11 cellular contexts compared by ENCODE assay signal in genomic region chr22:17969732-17970131, GRCh38. TPM values are rescaled to one million over a fixed set of nuclear protein-coding genes. Genes with fewer than 3 reads are reported as not detected.
A peak's percentile ranks its signal among the peaks of the same experiment; 100 is the strongest.
DNase-seq lines count a peak whose midpoint lies in the region; ATAC-seq, FAIRE-seq and TF ChIP-seq lines count a peak whose summit lies in the region.
"Had no signal": no experiment of that assay in that cellular context is flagged by ENCODE, and none has a peak within 500 bp of the region (broad histone marks: within the 10 kb centered on the region; RNA-seq: fewer than 3 reads in every experiment).

No MANE protein-coding gene starts in this region.

- peaks cover 31% of the 10 kb centered on the region for H3K4me1 ChIP-seq in endothelial cell of umbilical vein (ENCODE audit: control insufficient read depth, extremely low read depth, insufficient read depth, low read length)

- BruUV-seq in endothelial cell of umbilical vein (replicated peaks; lab: Mats Ljungman, UMichigan) = no TSS peak

- no peak for TF ChIP-seq CTCF in endothelial cell of umbilical vein (IDR thresholded peaks at IDR 0.05; ENCODE audit: extremely low read depth in 1 of 2, insufficient read depth in 1 of 2, low read depth in 1 of 2, low read length in 2 of 2)

- no peaks in the 10 kb centered on the region for H4K20me1 ChIP-seq in endothelial cell of umbilical vein (replicated peaks; ENCODE audit: control insufficient read depth, extremely low read depth, insufficient read depth, low read length)

- no peak overlapping the region for H3K9ac ChIP-seq in endothelial cell of umbilical vein (replicated peaks; ENCODE audit: extremely low read depth, insufficient read depth, low read length)

- peak; percentile 91 for DNase-seq in AG08396 (ENCODE audit: low spot score)
- peak; percentile 28 for DNase-seq in NCI-H460 (ENCODE audit: extremely low read depth, low read depth)
- DNase-seq in endothelial cell of umbilical vein (ENCODE audit: low read depth, low spot score) = peak; percentile 52
- peak; percentile 58 for DNase-seq in myocyte (ENCODE audit: low read depth)
- DNase-seq in UCSD-AML1 (lab: John Stamatoyannopoulos, UW; ENCODE audit: unreplicated experiment) = no peak
- DNase-seq in epidermal melanocyte (ENCODE audit: insufficient read length, low spot score) = no peak
- DNase-seq: activated CD8-positive, alpha-beta memory T cell treated with anti-CD3 and anti-CD28 coated beads, Interleukin-2, amount 50 U/mL, for 4 hours; stimulated activated CD4-positive, alpha-beta T cell treated with anti-CD3 and anti-CD28 coated beads, Interleukin-12 subunit alpha, Interleukin-12 subunit beta, amount 100 ng/mL, for 4 hours had no signal

- TF ChIP-seq POLR2A in endothelial cell of umbilical vein (IDR thresholded peaks at IDR 0.05; ENCODE audit: low read depth, low read length) = no peak

- no peaks in the 10 kb centered on the region for H3K9me1 ChIP-seq in endothelial cell of umbilical vein (replicated peaks; ENCODE audit: control insufficient read depth, extremely low read depth, insufficient read depth, low read length)

- H3K27ac ChIP-seq in endothelial cell of umbilical vein (ENCODE audit: insufficient read depth, low read depth, low read length) = no peak overlapping the region
- H3K27ac ChIP-seq: vagina had no signal

- H3K79me2 ChIP-seq in endothelial cell of umbilical vein (ENCODE audit: control insufficient read depth, insufficient read depth, low read length) = peaks cover 72% of the 10 kb centered on the region

- H3K36me3 ChIP-seq in endothelial cell of umbilical vein (ENCODE audit: control insufficient read depth in 2 of 2, extremely low read depth in 1 of 2, insufficient read depth in 2 of 2, low read length in 2 of 2) = no peaks in the 10 kb centered on the region
- H3K36me3 ChIP-seq: vagina had no signal

- H3K4me3 ChIP-seq in endothelial cell of umbilical vein (replicated peaks in 1 of 3; ENCODE audit: insufficient read depth in 1 of 3, low read depth in 1 of 3, low read length in 3 of 3) = no peak overlapping the region
- H3K4me3 ChIP-seq: vagina had no signal

- CTCF ChIA-PET in endothelial cell of umbilical vein (lab: Charles Lee) = no interaction called here

- H3K27me3 ChIP-seq in endothelial cell of umbilical vein (ENCODE audit: control insufficient read depth in 2 of 2, insufficient read depth in 2 of 2, low read length in 2 of 2) = no peaks in the 10 kb centered on the region
- H3K27me3 ChIP-seq: vagina had no signal

- ATAC-seq in GM18873 (IDR thresholded peaks at IDR 0.05; ENCODE audit: low FRiP score, unreplicated experiment) (no peak), GM18868 (IDR thresholded peaks at IDR 0.05; ENCODE audit: unreplicated experiment) (no peak)

- H3K4me2 ChIP-seq in endothelial cell of umbilical vein (ENCODE audit: insufficient read depth, low read length) = no peak overlapping the region

- intact Hi-C loops in endothelial cell of umbilical vein (cut with micrococcal nuclease) = no loop called here

- H3K9me3 ChIP-seq in endothelial cell of umbilical vein (replicated peaks; ENCODE audit: control insufficient read depth, insufficient read depth, low read length) = no peaks in the 10 kb centered on the region
- H3K9me3 ChIP-seq: vagina had no signal

- FAIRE-seq in endothelial cell of umbilical vein (lab: Jason Lieb, UNC) = no peak

- no peak overlapping the region for H2AFZ ChIP-seq in endothelial cell of umbilical vein (ENCODE audit: low read depth, low read length)

- POLR2A ChIA-PET in endothelial cell of umbilical vein (lab: Charles Lee) = no interaction called here

- dilution Hi-C loops in endothelial cell of umbilical vein (cut with MboI; ENCODE audit: extremely low pct_ligation_motif_present, low sequenced_read_pairs) = no loop called here

TF ChIP-seq in endothelial cell of umbilical vein, 7 proteins besides CTCF, POLR2A, EP300 and RAD21:
- no peak for TF ChIP-seq FOS (IDR thresholded peaks at IDR 0.05; ENCODE audit: borderline replicate concordance, insufficient read depth, low read length)
- TF ChIP-seq MAX (IDR thresholded peaks at IDR 0.05; ENCODE audit: insufficient read depth, insufficient read length) = no peak
- TF ChIP-seq EZH2 (IDR thresholded peaks at IDR 0.05; ENCODE audit: borderline replicate concordance, low read depth, low read length, severe bottlenecking) = no peak
- TF ChIP-seq MYC (IDR thresholded peaks at IDR 0.05; ENCODE audit: low read depth, low read length) = no peak
- TF ChIP-seq JUN (IDR thresholded peaks at IDR 0.05; ENCODE audit: borderline replicate concordance, insufficient read depth, insufficient read length, low read depth) = no peak
- no peak for TF ChIP-seq GATA2 (IDR thresholded peaks at IDR 0.05; ENCODE audit: insufficient read depth, insufficient read length, low read depth, low read length)
- TF ChIP-seq POLR2AphosphoS5 (IDR thresholded peaks at IDR 0.05; ENCODE audit: insufficient read depth, low read depth, low read length) = no peak

RNA-seq across cellular contexts. Expression of gene MICAL3, which starts 54.6 kb away (rescaled TPM):
- 11.3 and 15.2 TPM in 2 replicates for total RNA-seq in NCI-H460 (2014; rRNA removed; shearing (Covaris generic))
- polyA plus RNA-seq in NCI-H460 (2014; cell fraction: nucleus; rRNA removed) = 14.4 and 16.3 TPM in 2 replicates
- 63.4 and 63.7 TPM in 2 replicates for total RNA-seq in endothelial cell of umbilical vein
- polyA plus RNA-seq in endothelial cell of umbilical vein = 11.7 and 14.5 TPM in 2 replicates
- polyA plus RNA-seq in endothelial cell of umbilical vein (2011; cell fraction: cytosol; rRNA removed) = 12.0 and 13.6 TPM in 2 replicates
- 129 and 133 TPM in 2 replicates for polyA plus RNA-seq in endothelial cell of umbilical vein (2011; cell fraction: nucleus; rRNA removed)
- 29.6 and 31.0 TPM in 2 replicates for polyA plus RNA-seq in endothelial cell of umbilical vein (2012)
- polyA minus RNA-seq in endothelial cell of umbilical vein = 35.7 and 65.4 TPM in 2 replicates
- 10.4 TPM for polyA minus RNA-seq in endothelial cell of umbilical vein (2011; cell fraction: cytosol; rRNA and poly(A)+ RNA removed)
- polyA minus RNA-seq in endothelial cell of umbilical vein (2011; cell fraction: nucleus; rRNA and poly(A)+ RNA removed) = 69.6 and 76.0 TPM in 2 replicates
- total RNA-seq in myocyte = 23.4 and 27.8 TPM in 2 replicates
- polyA plus RNA-seq in myocyte (2012) = 36.9 TPM

Comparison
In these comparisons a context has a peak if more than half of its experiments do, and no peak if none do; other contexts are left out.
1. DNase-seq: peak in AG08396 (single experiment), NCI-H460 (single experiment), endothelial cell of umbilical vein (single experiment) and myocyte (single experiment); none in UCSD-AML1 (single experiment) and epidermal melanocyte (single experiment).